26 cellular contexts compared by ENCODE assay signal in genomic region chr12:26252946-26253345, GRCh38. TPM values are rescaled to one million over a fixed set of nuclear protein-coding genes. Genes with fewer than 3 reads are reported as not detected.
A peak's percentile ranks its signal among the peaks of the same experiment; 100 is the strongest.
DNase-seq lines count a peak whose midpoint lies in the region; FAIRE-seq and TF ChIP-seq lines count a peak whose summit lies in the region.
"Had no signal": no experiment of that assay in that cellular context is flagged by ENCODE, and none has a peak within 500 bp of the region (broad histone marks: within the 10 kb centered on the region; RNA-seq: fewer than 3 reads in every experiment).

No MANE protein-coding gene starts in this region.

- H3K4me1 ChIP-seq in kidney (ENCODE audit: control insufficient read depth in 1 of 2, insufficient read depth in 1 of 2, low read depth in 1 of 2, low read length in 2 of 2): no peaks in the 10 kb centered on the region

- DNase-seq in EL (peak; percentile 45), MV-4-11 (lab: John Stamatoyannopoulos, UW) (peak; percentile 11), cardiac fibroblast (ENCODE audit: low read depth in 2 of 2) (peak; percentile 36 to 47), kidney (no peak), Kasumi-1 (lab: John Stamatoyannopoulos, UW) (no peak), NCI-H345 (lab: John Stamatoyannopoulos, UW) (no peak), NCI-H2107 treated with DMSO at 0.1 percent for 48 hours (lab: John Stamatoyannopoulos, UW; ENCODE audit: unreplicated experiment) (no peak)
- DNase-seq: CD8-positive, alpha-beta memory T cell; DMS 273 treated with DMSO at 0.1 percent for 48 hours; DMS79; NCI-H1105 treated with DMSO at 0.1 percent for 48 hours; NCI-H1694; NCI-H2081; NCI-H2171; NCI-H524 treated with DMSO at 0.1 percent for 48 hours; NCI-H774; Right ventricle myocardium superior; RPMI8226; SW 1271 had no signal

- peak; percentile 25 for FAIRE-seq in kidney (lab: Jason Lieb, UNC)
- FAIRE-seq: GM18507, H54, HepG2, K562 had no signal

- TF ChIP-seq CTCF in cardiac fibroblast (IDR thresholded peaks at IDR 0.05; ENCODE audit: low read depth, low read length) (no peak), kidney (IDR thresholded peaks at IDR 0.05; ENCODE audit: borderline replicate concordance, extremely low read depth, insufficient read depth) (no peak)

- no peak overlapping the region for H3K27ac ChIP-seq in kidney (ENCODE audit: low read depth in 2 of 2, low read length in 2 of 2)
- H3K27ac ChIP-seq: 22Rv1, C4-2B, SK-N-MC had no signal

- no peaks in the 10 kb centered on the region for H3K36me3 ChIP-seq in kidney (ENCODE audit: control insufficient read depth in 1 of 2, insufficient read depth in 2 of 2, low read length in 2 of 2)

- H3K9me3 ChIP-seq in kidney (ENCODE audit: control insufficient read depth in 1 of 2, low read length in 2 of 2): peaks cover 0 to 10% of the 10 kb centered on the region in 2 donors

- intact Hi-C loops in kidney (cut with DNase I): no loop called here

- H3K4me3 ChIP-seq in cardiac fibroblast (replicated peaks in 1 of 2; ENCODE audit: low read depth in 2 of 2, low read length in 2 of 2): no peak overlapping the region
- no peak overlapping the region for H3K4me3 ChIP-seq in kidney (ENCODE audit: low read length in 2 of 2)
- H3K4me3 ChIP-seq: K562, SK-N-MC had no signal

- no peak overlapping the region for H3K9ac ChIP-seq in kidney (ENCODE audit: low read length in 2 of 2)

RNA-seq across cellular contexts. Expression of gene SSPN, which starts 57.6 kb away (rescaled TPM):
- 17.8 TPM for total RNA-seq in kidney
- polyA plus RNA-seq in kidney (ENCODE audit: insufficient read depth, low read depth, low replicate concordance): 3.2 TPM
- total RNA-seq: CD8-positive, alpha-beta memory T cell; HepG2 had no signal
- polyA plus RNA-seq: CD8-positive, alpha-beta memory T cell; HepG2; K562 had no signal

Comparison
In these comparisons a context has a peak if more than half of its experiments do, and no peak if none do; other contexts are left out.
1. DNase-seq: peak in EL (single experiment), MV-4-11 (single experiment) and cardiac fibroblast (2 of 2); none in kidney (single experiment), Kasumi-1 (0 of 2), NCI-H345 (single experiment) and NCI-H2107 treated with DMSO at 0.1 percent for 48 hours (single experiment).